ENCODE assay signal across 1 cellular context in genomic region chrX:102697506-102697905, GRCh38.
TF ChIP-seq lines count a peak whose summit lies in the region.

No MANE protein-coding gene starts in this region.

TF ChIP-seq in endothelial cell of umbilical vein, 7 proteins besides CTCF, POLR2A, EP300 and RAD21:
- TF ChIP-seq JUN (IDR thresholded peaks at IDR 0.05; ENCODE audit: borderline replicate concordance, insufficient read depth, insufficient read length, low read depth) (no peak), EZH2 (IDR thresholded peaks at IDR 0.05; ENCODE audit: borderline replicate concordance, low read depth, low read length, severe bottlenecking) (no peak), POLR2AphosphoS5 (IDR thresholded peaks at IDR 0.05; ENCODE audit: insufficient read depth, low read depth, low read length) (no peak), MYC (IDR thresholded peaks at IDR 0.05; ENCODE audit: low read depth, low read length) (no peak), GATA2 (IDR thresholded peaks at IDR 0.05; ENCODE audit: insufficient read depth, insufficient read length, low read depth, low read length) (no peak)
